Comparison of ENCODE assay signal across 16 cellular contexts in the genomic region with DNA sequence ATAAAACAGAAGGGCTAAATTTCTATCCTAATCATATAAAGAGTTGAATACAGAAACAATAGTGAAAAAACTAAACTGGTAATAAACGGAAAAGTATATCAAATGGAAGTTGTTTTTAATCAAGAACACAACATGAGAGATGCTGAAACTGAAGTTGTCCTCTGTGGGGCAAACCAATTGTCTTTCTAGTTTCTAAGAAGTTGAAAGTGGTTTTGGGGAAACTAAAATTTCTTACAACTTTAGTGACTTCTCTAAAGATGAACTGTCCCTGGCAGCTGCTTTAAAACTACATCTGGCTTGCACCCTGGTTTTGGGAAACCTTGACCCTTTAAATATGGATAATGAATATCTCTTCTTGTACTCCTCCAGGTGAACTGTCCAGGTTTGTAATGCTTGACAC.
"Had no signal": no experiment of that assay in that cellular context is flagged by ENCODE, and none has a peak within 500 bp of the region (broad histone marks: within the 10 kb centered on the region; RNA-seq: fewer than 3 reads in every experiment).

No MANE protein-coding gene starts in this region.

- ATAC-seq: body of pancreas; esophagus mucosa; right cardiac atrium; stimulated activated naive B cell treated with anti-CD40 and anti-IgM and Interleukin-4, amounts not matched to agents 10 μg/mL and 1 μg/mL and 100 μg/mL, for 72 hours had no signal

- H3K27ac ChIP-seq: body of pancreas, coronary artery, prostate gland, upper lobe of left lung had no signal

- H3K4me3 Mint-ChIP-seq: activated B cell treated with CpG ODN at 0.5 μM for 24 hours; activated naive CD4-positive, alpha-beta T cell treated with anti-CD3 and anti-CD28 coated beads, Interleukin-2, amount 10 ng/mL, durations not matched to agents 7 days and 5 days; stimulated activated naive B cell treated with anti-CD40 and anti-IgM and Interleukin-4, amounts not matched to agents 10 μg/mL and 1 μg/mL and 100 μg/mL, for 72 hours had no signal

- H3K27ac Mint-ChIP-seq: activated B cell treated with CpG ODN at 0.5 μM for 24 hours; activated naive CD4-positive, alpha-beta T cell treated with anti-CD3 and anti-CD28 coated beads, Interleukin-2, amount 10 ng/mL, durations not matched to agents 7 days and 5 days had no signal

- DNase-seq: activated B cell treated with CpG ODN at 0.5 μM for 24 hours; activated naive CD4-positive, alpha-beta T cell treated with anti-CD3 and anti-CD28 coated beads, Interleukin-2, amount 10 ng/mL, durations not matched to agents 7 days and 5 days; amniotic stem cell; body of pancreas; caudate nucleus; islet precursor cell; midbrain; right cardiac atrium; stimulated activated CD4-positive, alpha-beta T cell treated with anti-CD3 and anti-CD28 coated beads, Interleukin-15, amount 100 ng/mL, for 24 hours; stimulated activated CD4-positive, alpha-beta T cell treated with anti-CD3 and anti-CD28 coated beads, Interleukin-4, amount 100 ng/mL, for 1 hour; stimulated activated naive B cell treated with anti-CD40 and anti-IgM and Interleukin-4, amounts not matched to agents 10 μg/mL and 1 μg/mL and 100 μg/mL, for 72 hours; upper lobe of left lung had no signal

- H3K4me3 ChIP-seq: body of pancreas, coronary artery, prostate gland, skin epidermis, upper lobe of left lung had no signal

- H3K9me3 Mint-ChIP-seq: activated B cell treated with CpG ODN at 0.5 μM for 24 hours; activated naive CD4-positive, alpha-beta T cell treated with anti-CD3 and anti-CD28 coated beads, Interleukin-2, amount 10 ng/mL, durations not matched to agents 7 days and 5 days; stimulated activated naive B cell treated with anti-CD40 and anti-IgM and Interleukin-4, amounts not matched to agents 10 μg/mL and 1 μg/mL and 100 μg/mL, for 72 hours had no signal

- H3K27me3 Mint-ChIP-seq: activated B cell treated with CpG ODN at 0.5 μM for 24 hours; activated naive CD4-positive, alpha-beta T cell treated with anti-CD3 and anti-CD28 coated beads, Interleukin-2, amount 10 ng/mL, durations not matched to agents 7 days and 5 days; stimulated activated naive B cell treated with anti-CD40 and anti-IgM and Interleukin-4, amounts not matched to agents 10 μg/mL and 1 μg/mL and 100 μg/mL, for 72 hours had no signal

- H3K4me1 ChIP-seq: body of pancreas, prostate gland, upper lobe of left lung had no signal

- H3K4me1 Mint-ChIP-seq: activated B cell treated with CpG ODN at 0.5 μM for 24 hours; stimulated activated naive B cell treated with anti-CD40 and anti-IgM and Interleukin-4, amounts not matched to agents 10 μg/mL and 1 μg/mL and 100 μg/mL, for 72 hours had no signal

- H3K36me3 ChIP-seq: prostate gland had no signal

- H3K27me3 ChIP-seq: body of pancreas, upper lobe of left lung had no signal

- H3K9me3 ChIP-seq: body of pancreas, prostate gland, upper lobe of left lung had no signal
